12 cellular contexts compared by ENCODE assay signal in the genomic region with DNA sequence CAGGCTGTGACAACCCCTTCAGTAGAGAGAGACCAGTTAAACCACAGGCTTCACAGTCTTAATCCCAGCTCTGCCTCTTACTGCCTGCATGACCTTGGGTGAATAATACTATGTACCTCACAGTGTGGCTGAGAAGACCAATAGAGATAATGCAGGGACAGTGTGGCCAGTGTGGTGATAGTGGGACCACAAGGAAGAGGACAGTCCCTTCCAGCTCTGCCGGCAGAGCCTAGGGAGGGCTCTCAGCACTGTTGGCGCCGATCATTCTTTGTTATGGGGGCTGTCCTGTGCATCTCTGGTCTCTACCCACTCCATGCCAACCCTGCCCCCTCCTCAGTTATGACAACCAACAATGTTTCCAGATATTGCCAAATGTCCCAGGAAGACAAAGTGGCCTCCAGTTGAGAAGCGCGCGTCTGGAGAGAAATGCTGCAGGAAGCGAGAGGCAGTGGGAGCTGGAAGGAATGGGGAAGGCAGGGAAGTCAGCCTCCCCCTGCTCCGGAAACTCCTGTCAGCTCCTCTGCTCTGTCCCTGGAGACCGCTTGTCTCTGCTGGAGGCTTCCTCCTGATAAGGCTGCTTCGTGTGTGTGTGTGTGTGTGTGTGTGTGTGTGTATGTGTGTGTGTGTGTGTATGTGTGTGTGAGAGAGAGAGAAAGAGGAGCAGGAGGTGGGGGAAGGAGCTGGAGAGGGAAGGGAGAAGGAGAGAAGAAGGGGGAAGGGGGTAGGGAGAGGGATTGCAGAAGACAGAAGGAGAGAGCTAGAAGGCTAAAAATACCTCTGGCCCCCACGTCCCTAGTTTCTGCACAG. TPM values are rescaled to one million over a fixed set of nuclear protein-coding genes. Genes with fewer than 3 reads are reported as not detected.
DNase-seq lines count a peak whose midpoint lies in the region; ATAC-seq lines count a peak whose summit lies in the region.
"Had no signal": no experiment of that assay in that cellular context is flagged by ENCODE, and none has a peak within 500 bp of the region (broad histone marks: within the 10 kb centered on the region; RNA-seq: fewer than 3 reads in every experiment).

No MANE protein-coding gene starts in this region.

- DNase-seq in ELF-1 (ENCODE audit: low read depth, low spot score): peak; percentile 78
- DNase-seq in RPMI7951 (ENCODE audit: low read depth): peak; percentile 35
- peak; percentile 23 for DNase-seq in mucosa of gallbladder (ENCODE audit: low spot score)
- DNase-seq in DMS153 treated with DMSO at 0.1 percent for 48 hours (lab: John Stamatoyannopoulos, UW; ENCODE audit: unreplicated experiment): no peak
- DNase-seq in DMS79 (lab: John Stamatoyannopoulos, UW): no peak
- no peak for DNase-seq in left colon
- DNase-seq: activated CD4-positive, alpha-beta T cell treated with anti-CD3 and anti-CD28 coated beads, Interleukin-2, amount 10 ng/mL, durations not matched to agents 24 days and 14 days; hippocampal formation; stimulated activated CD4-positive, alpha-beta T cell treated with anti-CD3 and anti-CD28 coated beads, Interleukin-15, amount 100 ng/mL, for 24 hours had no signal

- intact Hi-C loops in left colon (cut with DNase I, micrococcal nuclease): loop anchor here in 1 of 2 donors (2.0 to 5.0 kb wide), 2 partner anchors 147 to 175 kb away; no protein-coding TSS in a partner anchor

- peak; percentile 61 for ATAC-seq in esophagus mucosa
- no peak for ATAC-seq in GM21390 (IDR thresholded peaks at IDR 0.05; ENCODE audit: unreplicated experiment)
- ATAC-seq in left colon: no peak
- ATAC-seq: stimulated activated memory B cell treated with anti-CD40 and anti-IgM and Interleukin-4, amounts not matched to agents 10 μg/mL and 1 μg/mL and 100 μg/mL, for 72 hours had no signal

RNA-seq across cellular contexts. Expression of gene FABP6, which starts 31.8 kb away (rescaled TPM):
- total RNA-seq in RPMI7951 (2014; rRNA removed; shearing (Covaris generic)): 3.6 and 6.4 TPM in 2 replicates
- total RNA-seq in esophagus mucosa (3.1 TPM), mucosa of gallbladder (not detected), left colon (not detected)
- total RNA-seq: activated CD4-positive, alpha-beta T cell treated with anti-CD3 and anti-CD28 coated beads, Interleukin-2, amount 10 ng/mL, durations not matched to agents 24 days and 14 days had no signal

Comparison
In these comparisons a context has a peak if more than half of its experiments do, and no peak if none do; other contexts are left out.
1. DNase-seq: peak in ELF-1 (single experiment), RPMI7951 (single experiment) and mucosa of gallbladder (single experiment); none in DMS153 treated with DMSO at 0.1 percent for 48 hours (single experiment), DMS79 (single experiment) and left colon (0 of 2).